In the genomic region with DNA sequence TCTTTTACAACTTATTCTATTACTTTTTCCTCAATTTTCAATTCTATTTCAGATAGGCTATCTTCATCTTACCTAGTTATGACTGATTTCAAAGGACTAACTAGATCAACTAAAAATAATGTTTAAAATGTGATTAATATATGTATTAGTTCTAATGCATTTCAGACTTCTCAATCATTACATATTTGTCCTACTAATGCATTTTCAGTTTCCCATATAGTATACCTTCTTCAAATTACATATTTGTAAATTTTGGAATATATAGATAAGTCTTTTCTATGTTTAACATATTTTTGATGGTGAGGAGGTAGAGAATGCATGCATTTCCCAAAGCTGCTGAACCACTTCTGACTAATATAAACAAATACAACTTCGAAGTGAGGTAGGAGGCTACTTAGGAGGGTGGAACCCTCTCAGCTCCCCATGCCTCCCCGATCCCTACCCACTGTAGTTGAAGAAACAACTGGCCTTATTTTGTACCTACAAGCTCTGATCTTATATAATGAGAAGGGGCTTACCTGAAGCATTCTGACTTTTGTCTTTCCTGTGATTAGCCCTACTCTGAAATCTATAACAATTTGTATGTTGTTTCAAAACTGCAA, we compare ENCODE assay signal across 8 cellular contexts. TPM values are rescaled to one million over a fixed set of nuclear protein-coding genes. Genes with fewer than 3 reads are reported as not detected.
DNase-seq lines count a peak whose midpoint lies in the region; ATAC-seq and TF ChIP-seq lines count a peak whose summit lies in the region.

No MANE protein-coding gene starts in this region.

- no peak for ATAC-seq in GM21619 (IDR thresholded peaks at IDR 0.05; ENCODE audit: unreplicated experiment)
- ATAC-seq in aorta (ENCODE audit: low FRiP score), result no peak
- ATAC-seq in GM21526 (IDR thresholded peaks at IDR 0.05; ENCODE audit: low FRiP score, unreplicated experiment), result no peak

- peaks cover 30% of the 10 kb centered on the region for H3K4me1 ChIP-seq in CD4-positive, alpha-beta memory T cell (ENCODE audit: insufficient read depth, low read length)
- H3K4me1 ChIP-seq in HUES64 (ENCODE audit: insufficient read depth, low read length) (peaks cover 11% of the 10 kb centered on the region), colonic mucosa (no peaks in the 10 kb centered on the region), aorta (ENCODE audit: control insufficient read depth in 1 of 2, insufficient read depth in 2 of 2, low read length in 2 of 2) (peaks cover 0 to 6% of the 10 kb centered on the region in 2 donors)

- peaks cover 6% of the 10 kb centered on the region for H3K36me3 ChIP-seq in CD4-positive, alpha-beta memory T cell (ENCODE audit: insufficient read depth, low read length)
- H3K36me3 ChIP-seq in HUES64 (ENCODE audit: insufficient read depth, low read length) (peaks cover 13% of the 10 kb centered on the region), colonic mucosa (no peaks in the 10 kb centered on the region), aorta (ENCODE audit: control insufficient read depth in 1 of 2, insufficient read depth in 2 of 2, low read length in 1 of 2) (no peaks in the 10 kb centered on the region)

- H3K27me3 ChIP-seq in CD4-positive, alpha-beta memory T cell (ENCODE audit: insufficient read depth, low read length), result no peaks in the 10 kb centered on the region
- H3K27me3 ChIP-seq in HUES64 (ENCODE audit: insufficient read depth, low read length) (no peaks in the 10 kb centered on the region), colonic mucosa (no peaks in the 10 kb centered on the region), aorta (ENCODE audit: control insufficient read depth in 1 of 2, insufficient read depth in 2 of 2, low read length in 1 of 2) (no peaks in the 10 kb centered on the region)

- H3K36me3 Mint-ChIP-seq in CD4-positive, alpha-beta memory T cell, result peaks cover 17 to 29% of the 10 kb centered on the region in 2 donors
- H3K36me3 Mint-ChIP-seq in neural crest cell (ENCODE audit: low read depth), result no peaks in the 10 kb centered on the region

- CTCF ChIA-PET in CD4-positive, alpha-beta memory T cell (lab: Charles Lee; ENCODE audit: partially characterized antibody), result interaction anchor here (0.5 to 1.6 kb wide), 3 partner anchors 21 to 1768 kb away, joined by 3 to 5 read pairs (median 4); no protein-coding TSS in a partner anchor

- POLR2A ChIA-PET in CD4-positive, alpha-beta memory T cell (lab: Charles Lee; ENCODE audit: partially characterized antibody), result interaction anchor here (4.0 to 4.7 kb wide), 2 partner anchors 109 to 162 kb away, joined by 30 to 45 read pairs; a partner anchor contains a TSS

- H3K27ac Mint-ChIP-seq in CD4-positive, alpha-beta memory T cell, result peak overlapping the region; percentile 80 to 100 (median 99)
- H3K27ac Mint-ChIP-seq in neural crest cell (ENCODE audit: unreplicated experiment), result no peak overlapping the region

- H3K9me3 ChIP-seq in CD4-positive, alpha-beta memory T cell (ENCODE audit: control insufficient read depth in 1 of 2, low read length in 2 of 2), result no peaks in the 10 kb centered on the region
- H3K9me3 ChIP-seq in HUES64 (ENCODE audit: insufficient read depth, low read depth, low read length) (no peaks in the 10 kb centered on the region), colonic mucosa (no peaks in the 10 kb centered on the region), aorta (ENCODE audit: control insufficient read depth, low read length) (no peaks in the 10 kb centered on the region)

- H3K27ac ChIP-seq in CD4-positive, alpha-beta memory T cell (ENCODE audit: low read depth, low read length), result peak overlapping the region; percentile 97
- H3K27ac ChIP-seq in HUES64 (ENCODE audit: low read depth, low read length) (no peak overlapping the region), colonic mucosa (peak overlapping the region; percentile 97), aorta (ENCODE audit: low read depth in 1 of 2, low read length in 2 of 2) (no peak overlapping the region)

- no peak for DNase-seq in CD4-positive, alpha-beta memory T cell
- DNase-seq in colonic mucosa, result no peak
- DNase-seq in neural crest cell (ENCODE audit: low read depth, low spot score), result no peak
- DNase-seq in stimulated activated CD4-positive, alpha-beta T cell treated with anti-CD3 and anti-CD28 coated beads, Interleukin-4, amount 100 ng/mL, for 24 hours, result no peak
- no peak for DNase-seq in aorta

- WGBS in HUES64, result no CpG with 5 or more reads among the region's 2 CpGs
- WGBS in aorta, 2 donors, result 15 to 17% methylated on average over 2 of the region's 2 CpGs

- H3K4me3 Mint-ChIP-seq in CD4-positive, alpha-beta memory T cell, result peak overlapping the region; percentile 56 to 100 (median 99)
- peak overlapping the region; percentile 99 for H3K4me3 Mint-ChIP-seq in neural crest cell

- H3K4me3 ChIP-seq in CD4-positive, alpha-beta memory T cell (ENCODE audit: low read length in 2 of 2), result no peak overlapping the region
- peak overlapping the region; percentile 93; the same call in 1 of the 2 replicates for H3K4me3 ChIP-seq in HUES64 (ENCODE audit: low read length)
- H3K4me3 ChIP-seq in colonic mucosa, result no peak overlapping the region
- no peak overlapping the region for H3K4me3 ChIP-seq in aorta (ENCODE audit: low read length in 2 of 2)

- intact Hi-C loops in CD4-positive, alpha-beta memory T cell (cut with micrococcal nuclease), result loop anchor here (5.0 kb wide), 2 partner anchors 183 to 348 kb away; a partner anchor contains a TSS
- intact Hi-C loops in colonic mucosa (cut with DNase I), result loop anchor here (10.0 kb wide), 1 partner anchor 110 kb away; a partner anchor contains a TSS
- intact Hi-C loops in aorta (cut with DNase I), result loop anchor here (5.0 to 10.0 kb wide), 2 partner anchors 108 to 360 kb away; a partner anchor contains a TSS

- H3K4me1 Mint-ChIP-seq in CD4-positive, alpha-beta memory T cell, result peaks cover 24 to 54% (median 41%) of the 10 kb centered on the region in 4 donors
- H3K4me1 Mint-ChIP-seq in neural crest cell, result peaks cover 19% of the 10 kb centered on the region

- TF ChIP-seq CTCF in colonic mucosa (IDR thresholded peaks at IDR 0.05), result no peak
- TF ChIP-seq CTCF in neural crest cell (conservative IDR thresholded peaks at IDR 0.05), result no peak

- H3K27me3 Mint-ChIP-seq in CD4-positive, alpha-beta memory T cell, result no peaks in the 10 kb centered on the region
- H3K27me3 Mint-ChIP-seq in neural crest cell (ENCODE audit: low read depth), result no peaks in the 10 kb centered on the region

- H3K9ac ChIP-seq in HUES64 (ENCODE audit: low read depth, low read length) (no peak overlapping the region), colonic mucosa (ENCODE audit: low read depth in 2 of 2, low read length in 2 of 2) (no peak overlapping the region)

- H3K9me3 Mint-ChIP-seq in CD4-positive, alpha-beta memory T cell, result peaks cover 0 to 2% (median 0%) of the 10 kb centered on the region in 8 donors
- no peaks in the 10 kb centered on the region for H3K9me3 Mint-ChIP-seq in neural crest cell

RNA-seq across cellular contexts. Expression of a gene that starts 1.7 kb away (rescaled TPM):
- total RNA-seq in CD4-positive, alpha-beta memory T cell, result 10 to 100 TPM; 31.7 to 33.9 TPM
- 10 to 100 TPM in 1 of 2 donors, 1 to 10 TPM in 1; 7.1 to 23.1 TPM for polyA plus RNA-seq in CD4-positive, alpha-beta memory T cell
- polyA plus RNA-seq in HUES64 (2013, experiment 1 of 2), result 14.2 TPM
- polyA plus RNA-seq in HUES64 (2013, experiment 2 of 2), result 16.3 TPM
- total RNA-seq in colonic mucosa, result 10 to 100 TPM; 14.8 to 20.1 TPM
- 19.7 and 24.0 TPM in 2 replicates for total RNA-seq in neural crest cell
- total RNA-seq in aorta, result 10 to 100 TPM in 1 of 2 donors, 1 to 10 TPM in 1; 9.6 to 16.9 TPM
- 1 to 10 TPM; 5.1 to 6.3 TPM for polyA plus RNA-seq in aorta

RNA-seq across cellular contexts. Expression of a gene that starts 2.0 kb away (rescaled TPM):
- total RNA-seq in CD4-positive, alpha-beta memory T cell, result 10 to 100 TPM in 1 of 2 experiments, 1 to 10 TPM in 1; 9.7 to 10.6 TPM
- 1 to 10 TPM; 5.8 to 6.0 TPM for polyA plus RNA-seq in CD4-positive, alpha-beta memory T cell
- 4.1 TPM for polyA plus RNA-seq in HUES64 (2013, experiment 1 of 2)
- polyA plus RNA-seq in HUES64 (2013, experiment 2 of 2), result 5.4 TPM
- 1 to 10 TPM; 3.4 to 5.7 TPM for total RNA-seq in colonic mucosa
- total RNA-seq in neural crest cell, result 4.5 and 5.8 TPM in 2 replicates
- 1 to 10 TPM; 6.9 to 7.8 TPM for total RNA-seq in aorta
- 1 to 10 TPM; 2.5 to 3.0 TPM for polyA plus RNA-seq in aorta

Comparison
In these comparisons a context has a peak if more than half of its experiments do, and no peak if none do; other contexts are left out.
1. H3K27ac ChIP-seq: peak in CD4-positive, alpha-beta memory T cell (single experiment) and colonic mucosa (single experiment); none in HUES64 (single experiment) and aorta (0 of 2).